In genomic region chr5:96187309-96188027, GRCh38 we compare ENCODE assay signal across 1 cellular context.
A peak's percentile ranks its signal among the peaks of the same experiment; 100 is the strongest.
TF ChIP-seq lines count a peak whose summit lies in the region.

No MANE protein-coding gene starts in this region.

TF ChIP-seq in HepG2, 621 proteins besides CTCF, POLR2A, EP300 and RAD21 (continued from another document):
- 0 out of 2 replicates have a peak, but pooled peaks have one; percentile 48 for TF ChIP-seq ZSCAN9 (CRISPR knock-in tag; IDR thresholded peaks at IDR 0.05; ENCODE audit: borderline replicate concordance)
- peak; percentile 56; the same call in 1 of the 2 replicates for TF ChIP-seq IKZF5 (CRISPR knock-in tag; IDR thresholded peaks at IDR 0.05)
- TF ChIP-seq ZFP37 (CRISPR knock-in tag; IDR thresholded peaks at IDR 0.05; ENCODE audit: borderline replicate concordance) = no peak
- 0 out of 2 replicates have a peak, but pooled peaks have one; percentile 20 for TF ChIP-seq ZNF264 (CRISPR knock-in tag; IDR thresholded peaks at IDR 0.05)
- TF ChIP-seq REPIN1 (CRISPR knock-in tag; IDR thresholded peaks at IDR 0.05; ENCODE audit: borderline replicate concordance, low read depth) = peak; percentile 59; the same call in 1 of the 2 replicates
- TF ChIP-seq SMC3 (IDR thresholded peaks at IDR 0.05; ENCODE audit: low read length) = peak; percentile 48; the same call in 1 of the 2 replicates
- TF ChIP-seq DNMT3B (CRISPR knock-in tag; conservative IDR thresholded peaks at IDR 0.05) = 0 out of 2 replicates have a peak, but pooled peaks have one; percentile 49
- TF ChIP-seq MBD4 (IDR thresholded peaks at IDR 0.05; ENCODE audit: borderline replicate concordance, low read length) = peak; percentile 60; the same call in 1 of the 2 replicates
- TF ChIP-seq HDAC1 (CRISPR knock-in tag; IDR thresholded peaks at IDR 0.05) = peak; percentile 81
- TF ChIP-seq TBX3 (IDR thresholded peaks at IDR 0.05; ENCODE audit: borderline replicate concordance) = peak; percentile 67; the same call in 1 of the 2 replicates
- TF ChIP-seq ZBTB33 (CRISPR knock-in tag; IDR thresholded peaks at IDR 0.05) = 0 out of 2 replicates have a peak, but pooled peaks have one; percentile 31
- no peak for TF ChIP-seq CREB1 (IDR thresholded peaks at IDR 0.05)
- TF ChIP-seq CREB1 (CRISPR knock-in tag; IDR thresholded peaks at IDR 0.05) = peak; percentile 78
- peak; percentile 87 for TF ChIP-seq ZGPAT (CRISPR knock-in tag; IDR thresholded peaks at IDR 0.05)
- peak; percentile 96 for TF ChIP-seq POGK (CRISPR knock-in tag; conservative IDR thresholded peaks at IDR 0.05)
- peak; percentile 41 for TF ChIP-seq STAG1 (CRISPR knock-in tag; IDR thresholded peaks at IDR 0.05)
- peak; percentile 89 for TF ChIP-seq TCF7 (IDR thresholded peaks at IDR 0.05; ENCODE audit: low read depth)
- peak; percentile 75 for TF ChIP-seq SOX13 (IDR thresholded peaks at IDR 0.05)
- peak in 1 of 2 experiments; percentile 92; a peak in 2 of 4 replicates for TF ChIP-seq SOX13 (CRISPR knock-in tag; conservative IDR thresholded peaks at IDR 0.05 in 1 of 2, IDR thresholded peaks at IDR 0.05 in 1 of 2)
- no peak for TF ChIP-seq REL (CRISPR knock-in tag; conservative IDR thresholded peaks at IDR 0.05)
- TF ChIP-seq ZNF205 (CRISPR knock-in tag; IDR thresholded peaks at IDR 0.05) = peak; percentile 85; the same call in 1 of the 2 replicates
- no peak for TF ChIP-seq ZNF143 (CRISPR knock-in tag; IDR thresholded peaks at IDR 0.05)
- TF ChIP-seq ZSCAN21 (CRISPR knock-in tag; IDR thresholded peaks at IDR 0.05; ENCODE audit: borderline replicate concordance) = 0 out of 2 replicates have a peak, but pooled peaks have one; percentile 35
- TF ChIP-seq HOXD1 (CRISPR knock-in tag; IDR thresholded peaks at IDR 0.05) = 0 out of 2 replicates have a peak, but pooled peaks have one; percentile 78
- TF ChIP-seq GATAD2A (CRISPR knock-in tag; IDR thresholded peaks at IDR 0.05) = peak; percentile 95
- TF ChIP-seq BRF2 (CRISPR knock-in tag; IDR thresholded peaks at IDR 0.05) = 0 out of 2 replicates have a peak, but pooled peaks have one; percentile 41
- TF ChIP-seq MLXIP (CRISPR knock-in tag; IDR thresholded peaks at IDR 0.05; ENCODE audit: borderline replicate concordance) = peak; percentile 68; the same call in 1 of the 2 replicates
- TF ChIP-seq SMARCC2 (IDR thresholded peaks at IDR 0.05) = 0 out of 2 replicates have a peak, but pooled peaks have one; percentile 30
- 0 out of 2 replicates have a peak, but pooled peaks have one; percentile 44 for TF ChIP-seq ZSCAN31 (CRISPR knock-in tag; IDR thresholded peaks at IDR 0.05; ENCODE audit: low read depth)
- peak; percentile 89 for TF ChIP-seq HMG20A (CRISPR knock-in tag; IDR thresholded peaks at IDR 0.05; ENCODE audit: borderline replicate concordance)
- TF ChIP-seq NFKBIZ (CRISPR knock-in tag; IDR thresholded peaks at IDR 0.05) = 0 out of 2 replicates have a peak, but pooled peaks have one; percentile 53
- TF ChIP-seq ZNF556 (CRISPR knock-in tag; IDR thresholded peaks at IDR 0.05; ENCODE audit: borderline replicate concordance) = no peak; the same call in 1 of the 2 replicates
- no peak for TF ChIP-seq ZBTB4 (CRISPR knock-in tag; IDR thresholded peaks at IDR 0.05; ENCODE audit: borderline replicate concordance)
